ENCODE assay signal across 1 cellular context in the genomic region with DNA sequence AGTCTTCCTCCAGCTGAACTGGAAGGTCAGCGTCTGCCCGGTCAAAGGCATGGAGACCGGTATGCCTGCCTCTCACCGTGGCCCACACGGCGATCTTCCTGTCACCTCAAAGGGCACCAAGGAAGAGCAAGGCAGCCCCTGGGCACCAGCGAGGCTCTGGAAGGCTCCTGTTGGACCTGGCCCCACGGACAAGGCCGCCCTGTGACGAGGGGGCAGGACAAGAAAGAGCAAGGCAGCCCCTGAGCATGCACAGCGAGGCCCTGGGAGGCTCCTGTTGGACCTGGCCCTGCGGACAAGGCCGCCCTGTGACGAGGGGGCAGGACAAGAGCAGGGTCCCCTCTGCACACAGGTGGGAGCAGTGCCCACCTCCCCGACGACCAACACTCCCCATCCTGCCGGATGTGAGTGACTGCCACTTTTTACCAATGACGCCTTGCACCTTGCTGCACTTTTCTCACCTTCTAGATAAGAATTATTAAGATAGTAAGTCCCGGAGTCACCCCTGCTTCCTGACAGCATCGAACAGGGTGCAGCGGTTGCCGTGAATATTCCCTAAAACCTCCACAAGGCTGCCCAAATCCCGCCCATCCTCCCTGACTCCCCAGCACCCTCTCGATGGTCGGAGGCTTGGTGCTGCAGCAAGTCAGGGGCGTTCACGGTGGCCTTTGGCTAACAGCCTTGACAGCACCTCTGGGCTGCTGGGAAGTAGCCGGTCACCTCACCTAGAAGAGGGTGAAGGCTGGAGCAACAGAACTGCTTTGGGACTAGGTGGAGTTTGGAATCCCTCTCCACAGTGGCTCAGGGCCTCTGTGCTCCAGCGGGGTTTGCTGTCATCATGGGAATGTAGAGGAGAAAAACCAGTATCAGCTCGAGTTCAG.
TF ChIP-seq lines count a peak whose summit lies in the region.

No MANE protein-coding gene starts in this region.

TF ChIP-seq in SK-N-SH, 30 proteins besides CTCF, POLR2A, EP300 and RAD21:
- TF ChIP-seq TEAD4 (IDR thresholded peaks at IDR 0.05; ENCODE audit: borderline replicate concordance, insufficient read depth) (no peak), YY1 (IDR thresholded peaks at IDR 0.05; ENCODE audit: low read depth) (no peak), SIN3A (IDR thresholded peaks at IDR 0.05; ENCODE audit: borderline replicate concordance, low read depth, low read length) (no peak), GABPA (IDR thresholded peaks at IDR 0.05; ENCODE audit: low read depth) (no peak), NRF1 (IDR thresholded peaks at IDR 0.05; ENCODE audit: low read depth, low read length) (no peak)
